19 cellular contexts compared by ENCODE assay signal in the genomic region with DNA sequence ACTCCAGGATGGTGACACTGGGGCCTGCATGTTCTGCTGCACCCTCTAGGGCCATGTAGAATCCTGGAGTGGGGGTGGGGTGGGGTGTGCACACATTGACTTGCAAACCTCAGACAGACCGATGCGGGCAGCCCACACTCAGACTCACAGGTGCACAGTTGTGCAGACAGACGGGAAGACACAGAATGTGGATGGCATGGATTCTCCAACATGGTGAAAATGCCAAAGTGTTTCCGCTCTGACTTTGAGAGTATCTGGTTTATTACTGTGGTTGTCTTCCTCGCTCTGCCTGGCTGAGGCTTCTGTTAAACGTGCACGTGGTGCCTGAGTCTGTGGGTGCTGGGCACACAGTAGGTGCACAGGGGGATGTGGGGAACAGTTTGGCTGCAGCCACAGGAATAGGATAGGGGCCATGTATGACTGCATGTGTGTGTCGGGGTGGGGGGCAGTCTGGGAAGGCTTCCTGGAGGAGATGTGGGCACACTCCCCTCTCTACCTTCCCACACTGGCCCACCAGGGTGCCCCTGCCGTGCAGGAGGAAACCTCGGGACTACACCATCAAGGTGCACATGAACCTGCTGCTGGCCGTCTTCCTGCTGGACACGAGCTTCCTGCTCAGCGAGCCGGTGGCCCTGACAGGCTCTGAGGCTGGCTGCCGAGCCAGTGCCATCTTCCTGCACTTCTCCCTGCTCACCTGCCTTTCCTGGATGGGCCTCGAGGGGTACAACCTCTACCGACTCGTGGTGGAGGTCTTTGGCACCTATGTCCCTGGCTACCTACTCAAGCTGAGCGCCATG. TPM values are rescaled to one million over a fixed set of nuclear protein-coding genes. Genes with fewer than 3 reads are reported as not detected.
A peak's percentile ranks its signal among the peaks of the same experiment; 100 is the strongest.
DNase-seq lines count a peak whose midpoint lies in the region; ATAC-seq, FAIRE-seq and TF ChIP-seq lines count a peak whose summit lies in the region.
"Had no signal": no experiment of that assay in that cellular context is flagged by ENCODE, and none has a peak within 500 bp of the region (broad histone marks: within the 10 kb centered on the region; RNA-seq: fewer than 3 reads in every experiment).

No MANE protein-coding gene starts in this region.

- H3K36me3 ChIP-seq in IMR-90 (ENCODE audit: control insufficient read depth, insufficient read depth, low read length) (no peaks in the 10 kb centered on the region), GM12878 (ENCODE audit: control insufficient read depth in 2 of 2, insufficient read depth in 2 of 2, low read length in 1 of 2) (no peaks in the 10 kb centered on the region)

- H2BK120ac ChIP-seq in IMR-90 (ENCODE audit: low read depth, low read length), result no peak overlapping the region

- CTCF ChIA-PET in IMR-90 (lab: Yijun Ruan, JAX), result no interaction called here
- CTCF ChIA-PET in GM12878 (lab: Yijun Ruan, JAX), result no interaction called here

- H3K4me3 ChIP-seq in IMR-90 (ENCODE audit: insufficient read depth, low read depth, low read length), result no peak overlapping the region
- H3K4me3 ChIP-seq in GM12878, result no peak overlapping the region

- H3K56ac ChIP-seq in IMR-90 (ENCODE audit: extremely low read depth, insufficient read depth, low read length), result no peak overlapping the region

- H4K20me1 ChIP-seq in IMR-90 (ENCODE audit: insufficient read depth, low read length) (no peaks in the 10 kb centered on the region), GM12878 (ENCODE audit: control insufficient read depth, insufficient read depth) (no peaks in the 10 kb centered on the region)

- no peaks in the 10 kb centered on the region; the same call in 1 of the 2 replicates for H3K9me1 ChIP-seq in IMR-90 (ENCODE audit: insufficient read depth, low read length)

- H3K9ac ChIP-seq in IMR-90 (ENCODE audit: low read depth, low read length) (no peak overlapping the region), GM12878 (ENCODE audit: control insufficient read depth, insufficient read depth, low read length) (no peak overlapping the region)

- peak overlapping the region; percentile 93 to 96 for H3K27ac Mint-ChIP-seq in natural killer cell
- peak overlapping the region; percentile 85 for H3K27ac Mint-ChIP-seq in stimulated activated effector memory CD8-positive, alpha-beta T cell treated with anti-CD3 and anti-CD28 coated beads, Interleukin-12 subunit alpha, Interleukin-12 subunit beta, amount 100 ng/mL, for 72 hours
- H3K27ac Mint-ChIP-seq: CD8-positive, alpha-beta T cell had no signal

- no peak for FAIRE-seq in GM12878 (lab: Jason Lieb, UNC)
- FAIRE-seq: D721Med, G401.6, GM12892 had no signal

- no peak overlapping the region for H3K4ac ChIP-seq in IMR-90 (ENCODE audit: low read depth, low read length)

- no peak overlapping the region for H3K27ac ChIP-seq in IMR-90 (ENCODE audit: insufficient read depth, low read length)
- no peak overlapping the region for H3K27ac ChIP-seq in GM12878 (ENCODE audit: control insufficient read depth, insufficient read depth)

- H3K4me2 ChIP-seq in IMR-90 (ENCODE audit: low read depth, low read length) (no peak overlapping the region), GM12878 (ENCODE audit: control insufficient read depth, insufficient read depth) (no peak overlapping the region)

- ATAC-seq in IMR-90 (ENCODE audit: low read depth) (no peak), GM12878 (peak; percentile 53), natural killer cell (no peak), HG03342 (IDR thresholded peaks at IDR 0.05; ENCODE audit: unreplicated experiment) (no peak), HG03520 (IDR thresholded peaks at IDR 0.05; ENCODE audit: unreplicated experiment) (no peak)
- no peak for ATAC-seq in stimulated activated effector memory CD8-positive, alpha-beta T cell treated with anti-CD3 and anti-CD28 coated beads, Interleukin-12 subunit alpha, Interleukin-12 subunit beta, amount 100 ng/mL, for 72 hours
- ATAC-seq: CD8-positive, alpha-beta T cell had no signal

- no peak overlapping the region for H2BK20ac ChIP-seq in IMR-90 (ENCODE audit: low read depth, low read length)

- peak overlapping the region; percentile 42 for H2AK9ac ChIP-seq in IMR-90 (replicated peaks; ENCODE audit: low read depth, low read length, poor library complexity)

- RAD21 ChIA-PET in GM12878 (lab: Charles Lee; ENCODE audit: unreplicated experiment), result interaction anchor here (0.6 kb wide), 1 partner anchor 12 kb away, joined by 3 read pairs; no protein-coding TSS in a partner anchor

- no peaks in the 10 kb centered on the region for H3K79me2 ChIP-seq in GM12878 (ENCODE audit: control insufficient read depth, insufficient read depth, low read length)

- TF ChIP-seq POLR2A in IMR-90 (IDR thresholded peaks at IDR 0.05; ENCODE audit: low read depth, low read length) (no peak), GM12878 (IDR thresholded peaks at IDR 0.05; ENCODE audit: low read depth, low read length) (no peak)

- no peak overlapping the region for H2AK5ac ChIP-seq in IMR-90 (ENCODE audit: low read depth, low read length)

- no peaks in the 10 kb centered on the region; the same call in 1 of the 2 replicates for H3K27me3 ChIP-seq in IMR-90 (ENCODE audit: control insufficient read depth, insufficient read depth, low read length)
- no peaks in the 10 kb centered on the region; a peak in 1 of 4 replicates for H3K27me3 ChIP-seq in GM12878 (replicated peaks in 1 of 2; ENCODE audit: control insufficient read depth in 2 of 2, insufficient read depth in 2 of 2, low read length in 1 of 2)

- H3K4me1 ChIP-seq in IMR-90 (ENCODE audit: control insufficient read depth, insufficient read depth, low read length) (no peaks in the 10 kb centered on the region), GM12878 (ENCODE audit: control insufficient read depth, insufficient read depth, low read length) (no peaks in the 10 kb centered on the region)

- H3K9me3 Mint-ChIP-seq in natural killer cell, result no peaks in the 10 kb centered on the region
- no peaks in the 10 kb centered on the region for H3K9me3 Mint-ChIP-seq in stimulated activated effector memory CD8-positive, alpha-beta T cell treated with anti-CD3 and anti-CD28 coated beads, Interleukin-12 subunit alpha, Interleukin-12 subunit beta, amount 100 ng/mL, for 72 hours
- H3K9me3 Mint-ChIP-seq: CD8-positive, alpha-beta T cell; H9 had no signal

- H3K18ac ChIP-seq in IMR-90 (ENCODE audit: low read depth, low read length), result no peak overlapping the region

- dilution Hi-C loops in IMR-90 (cut with HindIII; ENCODE audit: low sequenced_read_pairs, unreplicated experiment), result no loop called here

- peaks cover 7% of the 10 kb centered on the region for H3K36me3 Mint-ChIP-seq in natural killer cell
- H3K36me3 Mint-ChIP-seq in stimulated activated effector memory CD8-positive, alpha-beta T cell treated with anti-CD3 and anti-CD28 coated beads, Interleukin-12 subunit alpha, Interleukin-12 subunit beta, amount 100 ng/mL, for 72 hours, result peaks cover 95% of the 10 kb centered on the region
- H3K36me3 Mint-ChIP-seq: CD14-positive monocyte; CD8-positive, alpha-beta T cell had no signal

- H3K23ac ChIP-seq in IMR-90 (ENCODE audit: low read depth, low read length), result no peak overlapping the region

- no peak for TF ChIP-seq RAD21 in IMR-90 (IDR thresholded peaks at IDR 0.05; ENCODE audit: low read length)
- TF ChIP-seq RAD21 in GM12878 (IDR thresholded peaks at IDR 0.05; ENCODE audit: insufficient read depth, low read depth, low read length), result no peak

- TF ChIP-seq CTCF in IMR-90 (conservative IDR thresholded peaks at IDR 0.05; ENCODE audit: low read depth, low read length) (no peak), GM12878 (IDR thresholded peaks at IDR 0.05 in 2 of 3, conservative IDR thresholded peaks at IDR 0.05 in 1 of 3; ENCODE audit: control insufficient read depth in 2 of 3, extremely low read depth in 1 of 3, insufficient read depth in 1 of 3, low read depth in 3 of 3, low read length in 3 of 3) (no peak), natural killer cell (IDR thresholded peaks at IDR 0.05) (no peak)

- H3K27me3 Mint-ChIP-seq in natural killer cell (ENCODE audit: low read depth in 2 of 2), result no peaks in the 10 kb centered on the region

- in situ Hi-C loops in IMR-90 (cut with MboI; ENCODE audit: low sequenced_read_pairs), result no loop called here
- in situ Hi-C loops in GM12878 (cut with MboI), result no loop called here

- POLR2A ChIA-PET in IMR-90 (lab: Charles Lee; ENCODE audit: unreplicated experiment), result no interaction called here
- POLR2A ChIA-PET in GM12878 (lab: Charles Lee), result no interaction called here

- no peak for TF ChIP-seq EP300 in GM12878 (IDR thresholded peaks at IDR 0.05; ENCODE audit: borderline replicate concordance in 1 of 2, control insufficient read depth in 1 of 2, low read depth in 2 of 2, low read length in 2 of 2)

- H2AFZ ChIP-seq in IMR-90 (replicated peaks; ENCODE audit: low read length, poor library complexity) (no peak overlapping the region), GM12878 (ENCODE audit: control insufficient read depth, low read depth, low read length) (no peak overlapping the region)

- no peak overlapping the region for H4K5ac ChIP-seq in IMR-90 (ENCODE audit: low read depth, low read length)

- peaks cover 54 to 71% of the 10 kb centered on the region in 2 donors for H3K4me1 Mint-ChIP-seq in natural killer cell
- H3K4me1 Mint-ChIP-seq in stimulated activated effector memory CD8-positive, alpha-beta T cell treated with anti-CD3 and anti-CD28 coated beads, Interleukin-12 subunit alpha, Interleukin-12 subunit beta, amount 100 ng/mL, for 72 hours, result peaks cover 49% of the 10 kb centered on the region

- no peak overlapping the region for H3K14ac ChIP-seq in IMR-90 (replicated peaks; ENCODE audit: low read depth, low read length)

- BruUV-seq in IMR-90 (replicated peaks; lab: Mats Ljungman, UMichigan) (no TSS peak), GM12878 (replicated peaks; lab: Mats Ljungman, UMichigan) (no TSS peak)

- intact Hi-C loops in IMR-90 (cut with micrococcal nuclease) (no loop called here), GM12878 (cut with micrococcal nuclease; ENCODE audit: unreplicated experiment) (no loop called here), natural killer cell (cut with micrococcal nuclease) (no loop called here)

- no peak overlapping the region for H2BK15ac ChIP-seq in IMR-90 (ENCODE audit: low read depth, low read length)

- no peak overlapping the region for H3K4me3 Mint-ChIP-seq in natural killer cell
- H3K4me3 Mint-ChIP-seq in stimulated activated effector memory CD8-positive, alpha-beta T cell treated with anti-CD3 and anti-CD28 coated beads, Interleukin-12 subunit alpha, Interleukin-12 subunit beta, amount 100 ng/mL, for 72 hours, result no peak overlapping the region
- H3K4me3 Mint-ChIP-seq: CD14-positive monocyte; CD8-positive, alpha-beta T cell; H9 had no signal

- H2BK5ac ChIP-seq in IMR-90 (ENCODE audit: low read depth, low read length, poor library complexity, severe bottlenecking), result no peak overlapping the region

- DNase-seq in IMR-90 (no peak), GM12878 (ENCODE audit: low read depth, low spot score) (no peak), natural killer cell (no peak)
- DNase-seq in stimulated activated effector memory CD8-positive, alpha-beta T cell treated with anti-CD3 and anti-CD28 coated beads, Interleukin-12 subunit alpha, Interleukin-12 subunit beta, amount 100 ng/mL, for 72 hours (ENCODE audit: low spot score in 2 of 2), result no peak
- DNase-seq: CD8-positive, alpha-beta T cell; COR-L47; DMS153; DMS79 treated with DMSO at 0.1 percent for 48 hours; EL; GOT3; H9 had no signal

- H4K91ac ChIP-seq in IMR-90 (ENCODE audit: insufficient read depth, low read depth, low read length), result no peak overlapping the region

- SMC1A ChIA-PET in GM12878 (lab: Charles Lee; ENCODE audit: uncharacterized antibody, unreplicated experiment), result no interaction called here

- no peak overlapping the region for H4K8ac ChIP-seq in IMR-90 (ENCODE audit: low read depth in 2 of 2, low read length in 2 of 2)

- no peaks in the 10 kb centered on the region for H3K79me1 ChIP-seq in IMR-90 (ENCODE audit: low read depth in 1 of 2, low read length in 2 of 2)

- 81% methylated on average over 5 of the region's 19 CpGs; no CpG with 5 or more reads in 1 of the 2 experiments for WGBS in IMR-90 (ENCODE audit: extremely low coverage in 2 of 2, insufficient read length in 1 of 2), 2 experiments
- WGBS in GM12878 (ENCODE audit: insufficient coverage, insufficient replicate concordance, low lambda C conversion rate, missing lambda C conversion rate), result 28% methylated on average over 18 of the region's 19 CpGs

- H3K9me3 ChIP-seq in IMR-90 (ENCODE audit: control insufficient read depth, insufficient read depth, low read length) (no peaks in the 10 kb centered on the region), GM12878 (replicated peaks; ENCODE audit: control insufficient read depth, insufficient read depth, low read length) (no peaks in the 10 kb centered on the region)

RNA-seq across cellular contexts. Expression of a gene that starts 9.0 kb away (rescaled TPM):
- total RNA-seq in IMR-90 (2012; rRNA removed) (not detected in 2 replicates), GM12878 (2014; rRNA removed) (not detected in 2 replicates), GM12878 (2014; rRNA removed; fragmentation: Illumina TruSeq; extraction: Trizol) (not detected in 2 replicates), GM12878 (2021) (not detected in 2 replicates), natural killer cell (10 to 100 TPM; 16.6 to 57.3 (median 20.7) TPM)
- polyA plus RNA-seq in IMR-90 (2012; rRNA removed) (not detected in 2 replicates), GM12878 (2011; rRNA removed) (0.11 TPM in 1 of 2 replicates, not detected in the other), GM12878 (2014; fragmentation: Illumina TruSeq; extraction: Trizol) (not detected in 2 replicates), GM12878 (2014; fragmentation: Nextera tagmentation; extraction: Ambion mirVana) (under 1 TPM in 1 of 2 experiments, not detected in 1; 0.10 TPM), GM12878 (2014; rRNA removed) (0.10 TPM in 1 of 2 replicates, not detected in the other), GM12878 (2016; fragmentation: Nextera tagmentation; extraction: Ambion mirVana) (not detected)
- not detected in 2 replicates for polyA plus RNA-seq in IMR-90 (2012; cell fraction: cytosol; rRNA removed)
- not detected in 2 replicates for polyA plus RNA-seq in IMR-90 (2012; cell fraction: nucleus; rRNA removed; ENCODE audit: low replicate concordance)
- not detected in 2 replicates for total RNA-seq in GM12878 (2013; cell fraction: nucleolus; rRNA removed)
- not detected for polyA plus RNA-seq in GM12878 (2011; ENCODE audit: low read depth)
- polyA plus RNA-seq in GM12878 (2011; cell fraction: cytosol; rRNA removed), result 0.06 and 0.07 TPM in 2 replicates
- polyA plus RNA-seq in GM12878 (2011; cell fraction: nucleus; rRNA removed), result 0.13 and 0.28 TPM in 2 replicates
- not detected in 2 replicates for polyA plus RNA-seq in GM12878 (2012)
- polyA minus RNA-seq in GM12878 (2011; rRNA and poly(A)+ RNA removed), result 0.15 TPM in 1 of 2 replicates, not detected in the other
- polyA minus RNA-seq in GM12878 (2011; cell fraction: cytosol; rRNA and poly(A)+ RNA removed), result not detected in 2 replicates
- not detected in 2 replicates for polyA minus RNA-seq in GM12878 (2011; cell fraction: nucleus; rRNA and poly(A)+ RNA removed)
- total RNA-seq: A673 had no signal
- polyA plus RNA-seq: BJ had no signal

RNA-seq across cellular contexts. Expression of a gene that starts 30.6 kb away (rescaled TPM):
- 0.83 and 0.90 TPM in 2 replicates for total RNA-seq in IMR-90 (2012; rRNA removed)
- polyA plus RNA-seq in IMR-90 (2012; rRNA removed), result 7.0 and 8.4 TPM in 2 replicates
- 7.1 and 9.4 TPM in 2 replicates for polyA plus RNA-seq in IMR-90 (2012; cell fraction: cytosol; rRNA removed)
- polyA plus RNA-seq in IMR-90 (2012; cell fraction: nucleus; rRNA removed; ENCODE audit: low replicate concordance), result 7.6 and 14.1 TPM in 2 replicates
- 1.2 TPM in 1 of 2 replicates, not detected in the other for total RNA-seq in GM12878 (2013; cell fraction: nucleolus; rRNA removed)
- total RNA-seq in GM12878 (2014; rRNA removed), result 0.16 and 0.56 TPM in 2 replicates
- 0.32 and 0.72 TPM in 2 replicates for total RNA-seq in GM12878 (2014; rRNA removed; fragmentation: Illumina TruSeq; extraction: Trizol)
- total RNA-seq in GM12878 (2021), result 1.8 and 2.0 TPM in 2 replicates
- 0.55 TPM for polyA plus RNA-seq in GM12878 (2011; ENCODE audit: low read depth)
- 0.07 and 0.17 TPM in 2 replicates for polyA plus RNA-seq in GM12878 (2011; rRNA removed)
- polyA plus RNA-seq in GM12878 (2011; cell fraction: cytosol; rRNA removed), result 0.15 TPM in 2 replicates
- polyA plus RNA-seq in GM12878 (2011; cell fraction: nucleus; rRNA removed), result 0.47 and 1.1 TPM in 2 replicates
- 1.6 TPM in 2 replicates for polyA plus RNA-seq in GM12878 (2012)
- polyA plus RNA-seq in GM12878 (2014; fragmentation: Illumina TruSeq; extraction: Trizol), result 0.54 and 1.7 TPM in 2 replicates
- under 1 TPM; 0.16 to 0.23 TPM for polyA plus RNA-seq in GM12878 (2014; fragmentation: Nextera tagmentation; extraction: Ambion mirVana)
- polyA plus RNA-seq in GM12878 (2014; rRNA removed), result 1.6 and 3.9 TPM in 2 replicates
- polyA plus RNA-seq in GM12878 (2016; fragmentation: Nextera tagmentation; extraction: Ambion mirVana), result 1 to 10 TPM in 1 of 2 experiments, under 1 TPM in 1; 0.79 to 1.8 TPM
- 0.44 and 0.72 TPM in 2 replicates for polyA minus RNA-seq in GM12878 (2011; rRNA and poly(A)+ RNA removed)
- polyA minus RNA-seq in GM12878 (2011; cell fraction: cytosol; rRNA and poly(A)+ RNA removed), result 0.83 TPM in 1 of 2 replicates, not detected in the other
- 0.10 TPM in 1 of 2 replicates, not detected in the other for polyA minus RNA-seq in GM12878 (2011; cell fraction: nucleus; rRNA and poly(A)+ RNA removed)
- total RNA-seq in natural killer cell, result 100 to 1,000 TPM; 830 to 949 (median 858) TPM

RNA-seq across cellular contexts. Expression of a gene that starts 35.5 kb away (rescaled TPM):
- total RNA-seq in IMR-90 (2012; rRNA removed) (not detected in 2 replicates), GM12878 (2014; rRNA removed) (not detected in 2 replicates), GM12878 (2014; rRNA removed; fragmentation: Illumina TruSeq; extraction: Trizol) (0.49 TPM in 1 of 2 replicates, not detected in the other), GM12878 (2021) (0.44 TPM in 1 of 2 replicates, not detected in the other), natural killer cell (under 1 TPM in 1 of 3 donors, not detected in 2; 0.33 TPM)
- polyA plus RNA-seq in IMR-90 (2012; rRNA removed) (not detected in 2 replicates), GM12878 (2011; rRNA removed) (0.10 TPM in 1 of 2 replicates, not detected in the other), GM12878 (2014; fragmentation: Illumina TruSeq; extraction: Trizol) (0.06 TPM in 1 of 2 replicates, not detected in the other), GM12878 (2014; fragmentation: Nextera tagmentation; extraction: Ambion mirVana) (under 1 TPM in 1 of 2 experiments, not detected in 1; 0.06 TPM), GM12878 (2014; rRNA removed) (0.18 TPM in 1 of 2 replicates, not detected in the other), GM12878 (2016; fragmentation: Nextera tagmentation; extraction: Ambion mirVana) (not detected)
- not detected in 2 replicates for polyA plus RNA-seq in IMR-90 (2012; cell fraction: cytosol; rRNA removed)
- not detected in 2 replicates for polyA plus RNA-seq in IMR-90 (2012; cell fraction: nucleus; rRNA removed; ENCODE audit: low replicate concordance)
- total RNA-seq in GM12878 (2013; cell fraction: nucleolus; rRNA removed), result not detected in 2 replicates
- polyA plus RNA-seq in GM12878 (2011; ENCODE audit: low read depth), result not detected
- 0.04 TPM in 1 of 2 replicates, not detected in the other for polyA plus RNA-seq in GM12878 (2011; cell fraction: cytosol; rRNA removed)
- polyA plus RNA-seq in GM12878 (2011; cell fraction: nucleus; rRNA removed), result 0.07 and 0.09 TPM in 2 replicates
- polyA plus RNA-seq in GM12878 (2012), result not detected in 2 replicates
- not detected in 2 replicates for polyA minus RNA-seq in GM12878 (2011; rRNA and poly(A)+ RNA removed)
- polyA minus RNA-seq in GM12878 (2011; cell fraction: cytosol; rRNA and poly(A)+ RNA removed), result not detected in 2 replicates
- not detected in 2 replicates for polyA minus RNA-seq in GM12878 (2011; cell fraction: nucleus; rRNA and poly(A)+ RNA removed)
- total RNA-seq: A673; CD8-positive, alpha-beta T cell had no signal
- polyA plus RNA-seq: BJ had no signal

Comparison
In these comparisons a context has a peak if more than half of its experiments do, and no peak if none do; other contexts are left out.
1. RNA of a gene that starts 9.0 kb away (total RNA-seq): 16.6 to 57.3 TPM in natural killer cell; not detected in IMR-90 and not detected in GM12878; every median in the first group is over 10 times any median in the second.
2. RNA of a gene that starts 30.6 kb away (total RNA-seq): 830 to 949 TPM in natural killer cell; 0.83 to 0.90 TPM in IMR-90 and 0.16 to 2.0 TPM in GM12878; every median in the first group is over 100 times any median in the second.